Comparison of ENCODE assay signal across 13 cellular contexts in genomic region chr2:10792660-10793400, GRCh38. TPM values are rescaled to one million over a fixed set of nuclear protein-coding genes. Genes with fewer than 3 reads are reported as not detected.
DNase-seq lines count a peak whose midpoint lies in the region; ATAC-seq, FAIRE-seq and TF ChIP-seq lines count a peak whose summit lies in the region.
"Had no signal": no experiment of that assay in that cellular context is flagged by ENCODE, and none has a peak within 500 bp of the region (broad histone marks: within the 10 kb centered on the region; RNA-seq: fewer than 3 reads in every experiment).

No MANE protein-coding gene starts in this region.

- H3K4me3 ChIP-seq in K562 (no peak overlapping the region), breast epithelium (no peak overlapping the region)
- H3K4me3 ChIP-seq: hepatocyte, ovary, uterus had no signal

- H3K4me1 Mint-ChIP-seq in activated CD4-positive, alpha-beta T cell treated with anti-CD3 and anti-CD28 coated beads for 36 hours: peaks cover 47% of the 10 kb centered on the region
- H3K4me1 Mint-ChIP-seq in HFFc6 (ENCODE audit: low read depth) (no peaks in the 10 kb centered on the region), nephron (peaks cover 11% of the 10 kb centered on the region)

- H3K9me3 ChIP-seq in K562 (replicated peaks; ENCODE audit: control insufficient read depth, insufficient read depth, low read depth, low read length) (no peaks in the 10 kb centered on the region), breast epithelium (no peaks in the 10 kb centered on the region)
- H3K9me3 ChIP-seq: ovary, uterus had no signal

- in situ Hi-C loops in K562 (cut with MboI): no loop called here

- H3K36me3 Mint-ChIP-seq in activated CD4-positive, alpha-beta T cell treated with anti-CD3 and anti-CD28 coated beads for 36 hours (ENCODE audit: low read depth): peaks cover 75% of the 10 kb centered on the region
- H3K36me3 Mint-ChIP-seq in HFFc6 (ENCODE audit: low read depth): peaks cover 26% of the 10 kb centered on the region
- H3K36me3 Mint-ChIP-seq in nephron (ENCODE audit: low read depth): peaks cover 85% of the 10 kb centered on the region

- H3K27me3 Mint-ChIP-seq in activated CD4-positive, alpha-beta T cell treated with anti-CD3 and anti-CD28 coated beads for 36 hours: no peaks in the 10 kb centered on the region
- H3K27me3 Mint-ChIP-seq in HFFc6 (ENCODE audit: insufficient read depth) (no peaks in the 10 kb centered on the region), nephron (ENCODE audit: low read depth) (no peaks in the 10 kb centered on the region)

- TF ChIP-seq RAD21 in K562 (CRISPR knock-in tag; conservative IDR thresholded peaks at IDR 0.05 in 1 of 2, IDR thresholded peaks at IDR 0.05 in 1 of 2): no peak

- H3K79me2 ChIP-seq in K562 (ENCODE audit: control insufficient read depth, insufficient read depth, low read length): peaks cover 29% of the 10 kb centered on the region; the same call in 2 of the 3 replicates

- H3K9ac ChIP-seq in K562 (ENCODE audit: insufficient read depth in 1 of 2, low read depth in 2 of 2, low read length in 2 of 2): no peak overlapping the region

- 93% methylated on average over 16 of the region's 17 CpGs for WGBS in K562 (ENCODE audit: insufficient coverage, low coverage, missing lambda C conversion rate)

- no peak for ATAC-seq in activated CD4-positive, alpha-beta T cell treated with anti-CD3 and anti-CD28 coated beads for 36 hours
- ATAC-seq in K562: peak; percentile 78

- peaks cover 14% of the 10 kb centered on the region for H4K20me1 ChIP-seq in K562 (replicated peaks; ENCODE audit: control insufficient read depth, insufficient read depth, low read length)

- BruUV-seq in K562 (replicated peaks; lab: Mats Ljungman, UMichigan): no TSS peak

- no peak overlapping the region for H3K4me3 Mint-ChIP-seq in activated CD4-positive, alpha-beta T cell treated with anti-CD3 and anti-CD28 coated beads for 36 hours
- H3K4me3 Mint-ChIP-seq in HFFc6: no peak overlapping the region
- H3K4me3 Mint-ChIP-seq in nephron: no peak overlapping the region

- CTCF ChIA-PET in activated CD4-positive, alpha-beta T cell treated with anti-CD3 and anti-CD28 coated beads for 36 hours (lab: Charles Lee): interaction anchor here (0.6 to 2.2 kb wide), 4 partner anchors 8 to 42 kb away, joined by 3 to 8 read pairs (median 4); partner anchors contain the start of gene PDIA6
- CTCF ChIA-PET in K562 (lab: Yijun Ruan, JAX; ENCODE audit: low intra/inter-chr PET ratio): no interaction called here

- H3K9me1 ChIP-seq in K562 (ENCODE audit: control insufficient read depth, insufficient read depth, low read length): peaks cover 3% of the 10 kb centered on the region

- no peak for FAIRE-seq in K562 (lab: Jason Lieb, UNC)

- H3K27ac Mint-ChIP-seq in activated CD4-positive, alpha-beta T cell treated with anti-CD3 and anti-CD28 coated beads for 36 hours: peak overlapping the region; percentile 48
- H3K27ac Mint-ChIP-seq in HFFc6: no peak overlapping the region
- H3K27ac Mint-ChIP-seq in nephron: peak overlapping the region; percentile 17 to 25 (median 18)

- H3K27me3 ChIP-seq in K562 (ENCODE audit: control insufficient read depth in 2 of 2, insufficient read depth in 2 of 2, low read length in 2 of 2) (no peaks in the 10 kb centered on the region), breast epithelium (no peaks in the 10 kb centered on the region)
- H3K27me3 ChIP-seq: hepatocyte, ovary, uterus had no signal

- TF ChIP-seq CTCF in HFFc6 (IDR thresholded peaks at IDR 0.05) (peak; percentile 34), K562 (IDR thresholded peaks at IDR 0.05 in 2 of 3, conservative IDR thresholded peaks at IDR 0.05 in 1 of 3; ENCODE audit: insufficient read depth in 2 of 3, low read depth in 1 of 3, low read length in 3 of 3) (0 out of 6 replicates have a peak, but pooled peaks of 2 of the 3 experiments have one; percentile 20 to 24), nephron (IDR thresholded peaks at IDR 0.05; ENCODE audit: unreplicated experiment in 3 of 3) (no peak), breast epithelium (IDR thresholded peaks at IDR 0.05) (no peak)

- H2AFZ ChIP-seq in K562 (ENCODE audit: low read depth, low read length): no peak overlapping the region
- H2AFZ ChIP-seq: hepatocyte had no signal

- TF ChIP-seq POLR2A in K562 (conservative IDR thresholded peaks at IDR 0.05): no peak
- TF ChIP-seq POLR2A in breast epithelium (IDR thresholded peaks at IDR 0.05): no peak

- intact Hi-C loops in activated CD4-positive, alpha-beta T cell treated with anti-CD3 and anti-CD28 coated beads for 36 hours (cut with DNase I, micrococcal nuclease): loop anchor here in 1 of 2 experiments (10.0 kb wide), 1 partner anchor 108 kb away; the partner anchor contains the start of gene NOL10
- intact Hi-C loops in K562 (cut with micrococcal nuclease): no loop called here
- intact Hi-C loops in breast epithelium (cut with DNase I; ENCODE audit: low total_unique reads): no loop called here

- H3K27ac ChIP-seq in K562 (ENCODE audit: extremely low read depth, low read depth, low read length) (no peak overlapping the region), breast epithelium (no peak overlapping the region)
- H3K27ac ChIP-seq: hepatocyte, ovary, uterus had no signal

- H3K4me2 ChIP-seq in K562 (ENCODE audit: insufficient read depth, low read length): no peak overlapping the region
- H3K4me2 ChIP-seq: hepatocyte had no signal

- H3K36me3 ChIP-seq in K562 (ENCODE audit: control insufficient read depth, insufficient read depth, low read length): peaks cover 95% of the 10 kb centered on the region
- H3K36me3 ChIP-seq in breast epithelium: peaks cover 7% of the 10 kb centered on the region
- H3K36me3 ChIP-seq: ovary, uterus had no signal

- H3K4me1 ChIP-seq in K562 (replicated peaks in 1 of 2; ENCODE audit: control insufficient read depth in 2 of 2, insufficient read depth in 2 of 2, low read length in 2 of 2) (peaks cover 0 to 9% of the 10 kb centered on the region in 2 experiments; a peak in 2 of 5 replicates), breast epithelium (no peaks in the 10 kb centered on the region)
- H3K4me1 ChIP-seq: uterus had no signal

- peak; percentile 32 for DNase-seq in activated CD4-positive, alpha-beta T cell treated with anti-CD3 and anti-CD28 coated beads for 36 hours
- DNase-seq in activated CD4-positive, alpha-beta T cell treated with anti-CD3 and anti-CD28 coated beads for 1 hour: no peak
- no peak for DNase-seq in HFFc6
- no peak for DNase-seq in K562 (ENCODE audit: extremely low read depth in 1 of 4, low spot score in 3 of 4)
- no peak for DNase-seq in NCI-H1048 (lab: John Stamatoyannopoulos, UW)
- DNase-seq in SHP77 (lab: John Stamatoyannopoulos, UW): no peak
- no peak for DNase-seq in breast epithelium (ENCODE audit: low spot score in 2 of 2)
- DNase-seq: NCI-H1436 treated with DMSO at 0.1 percent for 48 hours, NCI-H524 treated with DMSO at 0.1 percent for 48 hours, ovary, uterus had no signal

- TF ChIP-seq EP300 in K562 (IDR thresholded peaks at IDR 0.05; ENCODE audit: low read length): no peak

- POLR2A ChIA-PET in activated CD4-positive, alpha-beta T cell treated with anti-CD3 and anti-CD28 coated beads for 36 hours (lab: Charles Lee): no interaction called here
- POLR2A ChIA-PET in K562 (lab: Yijun Ruan, JAX): interaction anchor here (0.6 to 1.0 kb wide), 2 partner anchors 7 to 19 kb away, joined by 3 read pairs; partner anchors contain the start of gene PDIA6

- H3K9me3 Mint-ChIP-seq in activated CD4-positive, alpha-beta T cell treated with anti-CD3 and anti-CD28 coated beads for 36 hours (ENCODE audit: low read depth): no peaks in the 10 kb centered on the region
- H3K9me3 Mint-ChIP-seq in HFFc6 (no peaks in the 10 kb centered on the region), nephron (no peaks in the 10 kb centered on the region)

TF ChIP-seq in K562, 482 proteins besides CTCF, POLR2A, EP300 and RAD21 (continues in another document):
- no peak for TF ChIP-seq ZNF384 (IDR thresholded peaks at IDR 0.05; ENCODE audit: low read depth, low read length)
- TF ChIP-seq ZBTB33 (CRISPR knock-in tag; IDR thresholded peaks at IDR 0.05): peak; percentile 99

RNA-seq across cellular contexts. Expression of gene PDIA6, which starts 19.8 kb away (rescaled TPM):
- total RNA-seq in activated CD4-positive, alpha-beta T cell treated with anti-CD3 and anti-CD28 coated beads for 36 hours: 100 to 1,000 TPM; 123 to 157 TPM
- 100 to 1,000 TPM; 336 to 356 (median 351) TPM for total RNA-seq in HFFc6 (2021; fragmentation: NEBNext Ultra II Directional; extraction: Animal tissue kit (Norgen Biotek cat#: 25700))
- 169 and 243 TPM in 2 replicates for total RNA-seq in K562 (2011; cell fraction: chromatin; rRNA removed; ENCODE audit: low replicate concordance)
- 249 and 253 TPM in 2 replicates for total RNA-seq in K562 (2011; cell fraction: nucleolus; rRNA removed)
- 314 and 381 TPM in 2 replicates for total RNA-seq in K562 (2011; cell fraction: nucleoplasm; rRNA removed)
- total RNA-seq in K562 (2014; rRNA removed): 171 and 185 TPM in 2 replicates
- total RNA-seq in K562 (2014; rRNA removed; fragmentation: Illumina TruSeq; extraction: Trizol): 226 and 229 TPM in 2 replicates
- total RNA-seq in K562 (2015; rRNA removed; fragmentation: Illumina TruSeq; extraction: Trizol): 226 and 233 TPM in 2 replicates
- total RNA-seq in K562 (2021): 196 and 198 TPM in 2 replicates
- polyA plus RNA-seq in K562 (2011; rRNA removed): 184 and 234 TPM in 2 replicates
- 78.8 and 175 TPM in 2 replicates for polyA plus RNA-seq in K562 (2011; cell fraction: cytosol; rRNA removed)
- polyA plus RNA-seq in K562 (2011; cell fraction: nucleus; rRNA removed): 44.2 and 80.3 TPM in 2 replicates
- 231 and 241 TPM in 2 replicates for polyA plus RNA-seq in K562 (2012)
- polyA plus RNA-seq in K562 (2014; fragmentation: Illumina TruSeq; extraction: Trizol): 218 and 268 TPM in 2 replicates
- polyA plus RNA-seq in K562 (2014; fragmentation: Nextera tagmentation; extraction: Ambion mirVana): 100 to 1,000 TPM; 166 to 257 TPM
- 189 and 200 TPM in 2 replicates for polyA plus RNA-seq in K562 (2014; rRNA removed)
- polyA minus RNA-seq in K562 (2011; rRNA and poly(A)+ RNA removed): 211 and 234 TPM in 2 replicates
- 74.0 and 79.4 TPM in 2 replicates for polyA minus RNA-seq in K562 (2011; cell fraction: cytosol; rRNA and poly(A)+ RNA removed)
- polyA minus RNA-seq in K562 (2011; cell fraction: nucleus; rRNA and poly(A)+ RNA removed): 19.8 and 37.5 TPM in 2 replicates
- 100 to 1,000 TPM in 2 of 3 donors, 10 to 100 TPM in 1; 84.7 to 118 (median 108) TPM for total RNA-seq in breast epithelium

Comparison
In these comparisons a context has a peak if more than half of its experiments do, and no peak if none do; other contexts are left out.
1. CTCF ChIP-seq: peak in HFFc6 (single experiment) and K562 (2 of 3); none in nephron (0 of 3) and breast epithelium (0 of 3).